Comparison of ENCODE assay signal across 8 cellular contexts in genomic region chr14:103593577-103593976, GRCh38. TPM values are rescaled to one million over a fixed set of nuclear protein-coding genes. Genes with fewer than 3 reads are reported as not detected.
A peak's percentile ranks its signal among the peaks of the same experiment; 100 is the strongest.
DNase-seq lines count a peak whose midpoint lies in the region; ATAC-seq and TF ChIP-seq lines count a peak whose summit lies in the region.

No MANE protein-coding gene starts in this region.

- WGBS in heart left ventricle, 4 donors = 55 to 77% (median 70%) methylated on average over 6 of the region's 6 CpGs
- WGBS in body of pancreas, 2 donors = 53 to 74% methylated on average over 6 of the region's 6 CpGs
- WGBS in tibial nerve, 2 donors = 58 to 64% methylated on average over 6 of the region's 6 CpGs

- H3K27ac ChIP-seq in heart left ventricle = peak overlapping the region in 9 of 12 donors; percentile 7 to 61 (median 50)
- H3K27ac ChIP-seq in right atrium auricular region = peak overlapping the region in 1 of 2 donors; percentile 35
- H3K27ac ChIP-seq in body of pancreas = peak overlapping the region; percentile 42 to 79 (median 64)
- peak overlapping the region; percentile 70 to 96 (median 88) for H3K27ac ChIP-seq in tibial nerve

- H3K36me3 ChIP-seq in heart left ventricle = peaks cover 0 to 26% (median 18%) of the 10 kb centered on the region in 9 donors
- H3K36me3 ChIP-seq in right atrium auricular region = peaks cover 19% of the 10 kb centered on the region
- H3K36me3 ChIP-seq in body of pancreas (replicated peaks in 1 of 2; ENCODE audit: insufficient read depth in 1 of 2, low read depth in 2 of 2) = no peaks in the 10 kb centered on the region
- peaks cover 0 to 23% (median 3%) of the 10 kb centered on the region in 3 donors for H3K36me3 ChIP-seq in tibial nerve

- intact Hi-C loops in heart left ventricle (cut with DNase I) = no loop called here
- intact Hi-C loops in body of pancreas (cut with DNase I) = no loop called here

- H3K4me1 ChIP-seq in heart left ventricle (peaks cover 0 to 36% (median 22%) of the 10 kb centered on the region in 12 donors), right atrium auricular region (no peaks in the 10 kb centered on the region), body of pancreas (peaks cover 18% of the 10 kb centered on the region), tibial nerve (peaks cover 0 to 46% (median 28%) of the 10 kb centered on the region in 4 donors)

- TF ChIP-seq POLR2A in heart left ventricle (IDR thresholded peaks at IDR 0.05) (no peak), body of pancreas (IDR thresholded peaks at IDR 0.05) (no peak), tibial nerve (IDR thresholded peaks at IDR 0.05) (no peak)

- DNase-seq in heart left ventricle = no peak
- DNase-seq in right atrium auricular region (ENCODE audit: low spot score) = no peak
- DNase-seq in body of pancreas = no peak
- DNase-seq in tibial nerve (ENCODE audit: low spot score in 2 of 2) = no peak
- DNase-seq in effector CD8-positive, alpha-beta T cell (lab: John Stamatoyannopoulos, UW) = no peak
- no peak for DNase-seq in AG08396 (ENCODE audit: low spot score)
- DNase-seq in Kasumi-1 (lab: John Stamatoyannopoulos, UW) = no peak

- H3K27me3 ChIP-seq in heart left ventricle (no peaks in the 10 kb centered on the region), right atrium auricular region (no peaks in the 10 kb centered on the region), body of pancreas (no peaks in the 10 kb centered on the region), tibial nerve (no peaks in the 10 kb centered on the region)

- H3K9me3 ChIP-seq in heart left ventricle = no peaks in the 10 kb centered on the region
- H3K9me3 ChIP-seq in right atrium auricular region = no peaks in the 10 kb centered on the region
- H3K9me3 ChIP-seq in body of pancreas = no peaks in the 10 kb centered on the region
- H3K9me3 ChIP-seq in tibial nerve = no peaks in the 10 kb centered on the region

- ATAC-seq in heart left ventricle (no peak), HG03060 (IDR thresholded peaks at IDR 0.05; ENCODE audit: low read depth, unreplicated experiment) (peak; percentile 67), body of pancreas (no peak)

- no peak for TF ChIP-seq CTCF in heart left ventricle (IDR thresholded peaks at IDR 0.05)
- TF ChIP-seq CTCF in right atrium auricular region (IDR thresholded peaks at IDR 0.05) = no peak
- no peak for TF ChIP-seq CTCF in body of pancreas (IDR thresholded peaks at IDR 0.05)
- TF ChIP-seq CTCF in tibial nerve (IDR thresholded peaks at IDR 0.05) = no peak

- H3K4me3 ChIP-seq in heart left ventricle (no peak overlapping the region), right atrium auricular region (no peak overlapping the region), body of pancreas (no peak overlapping the region), tibial nerve (no peak overlapping the region)

- TF ChIP-seq EP300 in tibial nerve (IDR thresholded peaks at IDR 0.05) = no peak

RNA-seq across cellular contexts. Expression of gene COA8, which starts 30.8 kb away (rescaled TPM):
- total RNA-seq in heart left ventricle (10 to 100 TPM; 30.6 to 66.5 (median 41.9) TPM), right atrium auricular region (10 to 100 TPM; 21.3 to 53.2 TPM), body of pancreas (10 to 100 TPM; 15.2 to 32.2 TPM), tibial nerve (10 to 100 TPM in 3 of 4 donors, 1 to 10 TPM in 1; 7.2 to 31.6 (median 12.3) TPM)
- 100 to 1,000 TPM in 1 of 2 donors, 10 to 100 TPM in 1; 47.5 to 109 TPM for polyA plus RNA-seq in heart left ventricle

RNA-seq across cellular contexts. Expression of gene BAG5, which starts 31.1 kb away (rescaled TPM):
- total RNA-seq in heart left ventricle (10 to 100 TPM; 15.0 to 22.8 (median 17.0) TPM), right atrium auricular region (10 to 100 TPM; 16.1 to 17.7 TPM), body of pancreas (10 to 100 TPM in 1 of 2 donors, 1 to 10 TPM in 1; 9.9 to 11.9 TPM), tibial nerve (10 to 100 TPM; 26.1 to 36.5 (median 31.7) TPM)
- polyA plus RNA-seq in heart left ventricle = 10 to 100 TPM in 1 of 2 donors, 1 to 10 TPM in 1; 4.8 to 19.1 TPM

RNA-seq across cellular contexts. Expression of gene KLC1, which starts 35.4 kb away (rescaled TPM):
- total RNA-seq in heart left ventricle = 100 to 1,000 TPM; 127 to 241 (median 150) TPM
- polyA plus RNA-seq in heart left ventricle = 100 to 1,000 TPM; 162 to 171 TPM
- total RNA-seq in right atrium auricular region = 100 to 1,000 TPM; 185 to 201 TPM
- total RNA-seq in body of pancreas = 100 to 1,000 TPM; 199 to 292 TPM
- total RNA-seq in tibial nerve = 100 to 1,000 TPM; 402 to 561 (median 495) TPM
